ENCODE assay signal across 8 cellular contexts in genomic region chr5:127031147-127031862, GRCh38. TPM values are rescaled to one million over a fixed set of nuclear protein-coding genes. Genes with fewer than 3 reads are reported as not detected.
DNase-seq lines count a peak whose midpoint lies in the region; ATAC-seq lines count a peak whose summit lies in the region.

No MANE protein-coding gene starts in this region.

- H3K9me3 Mint-ChIP-seq in activated naive CD8-positive, alpha-beta T cell treated with anti-CD3 and anti-CD28 coated beads for 36 hours = no peaks in the 10 kb centered on the region
- peaks cover 0 to 4% (median 0%) of the 10 kb centered on the region in 6 donors for H3K9me3 Mint-ChIP-seq in immature natural killer cell
- H3K9me3 Mint-ChIP-seq in stimulated activated naive B cell treated with anti-CD40 and anti-IgM and Interleukin-4, amounts not matched to agents 10 μg/mL and 1 μg/mL and 100 μg/mL, for 72 hours = no peaks in the 10 kb centered on the region

- H3K36me3 ChIP-seq in Karpas-422 (ENCODE audit: insufficient read depth, low read length) = no peaks in the 10 kb centered on the region

- H3K4me1 ChIP-seq in Karpas-422 (ENCODE audit: low read length) = peaks cover 18% of the 10 kb centered on the region

- H3K4me3 Mint-ChIP-seq in activated naive CD8-positive, alpha-beta T cell treated with anti-CD3 and anti-CD28 coated beads for 36 hours = peak overlapping the region; percentile 89
- H3K4me3 Mint-ChIP-seq in immature natural killer cell = peak overlapping the region; percentile 87 to 92 (median 90)
- H3K4me3 Mint-ChIP-seq in stimulated activated naive B cell treated with anti-CD40 and anti-IgM and Interleukin-4, amounts not matched to agents 10 μg/mL and 1 μg/mL and 100 μg/mL, for 72 hours = peak overlapping the region; percentile 89 to 98

- peaks cover 16% of the 10 kb centered on the region for H3K27me3 Mint-ChIP-seq in activated naive CD8-positive, alpha-beta T cell treated with anti-CD3 and anti-CD28 coated beads for 36 hours
- H3K27me3 Mint-ChIP-seq in immature natural killer cell (ENCODE audit: low read depth in 3 of 3) = peaks cover 2 to 22% (median 22%) of the 10 kb centered on the region in 3 donors
- H3K27me3 Mint-ChIP-seq in stimulated activated naive B cell treated with anti-CD40 and anti-IgM and Interleukin-4, amounts not matched to agents 10 μg/mL and 1 μg/mL and 100 μg/mL, for 72 hours = no peaks in the 10 kb centered on the region

- no peaks in the 10 kb centered on the region for H3K36me3 Mint-ChIP-seq in activated naive CD8-positive, alpha-beta T cell treated with anti-CD3 and anti-CD28 coated beads for 36 hours
- peaks cover 0 to 3% (median 0%) of the 10 kb centered on the region in 3 donors for H3K36me3 Mint-ChIP-seq in immature natural killer cell
- H3K36me3 Mint-ChIP-seq in stimulated activated naive B cell treated with anti-CD40 and anti-IgM and Interleukin-4, amounts not matched to agents 10 μg/mL and 1 μg/mL and 100 μg/mL, for 72 hours = peaks cover 9 to 12% of the 10 kb centered on the region in 2 donors

- no peaks in the 10 kb centered on the region for H3K9me2 ChIP-seq in Karpas-422 (replicated peaks; ENCODE audit: insufficient read depth, low read length)

- peak overlapping the region; percentile 69 for H3K9ac ChIP-seq in Karpas-422 (ENCODE audit: low read length)

- no peaks in the 10 kb centered on the region; the same call in 1 of the 2 replicates for H3K27me3 ChIP-seq in Karpas-422 (ENCODE audit: low read length)

- H3K4me3 ChIP-seq in Karpas-422 (ENCODE audit: low read length) = peak overlapping the region; percentile 89

- H2AFZ ChIP-seq in Karpas-422 (ENCODE audit: low read length) = peak overlapping the region; percentile 91; the same call in 1 of the 2 replicates

- peak; percentile 12 for ATAC-seq in GM21381 (IDR thresholded peaks at IDR 0.05; ENCODE audit: unreplicated experiment)
- peak; percentile 31 to 41 for ATAC-seq in stimulated activated naive B cell treated with anti-CD40 and anti-IgM and Interleukin-4, amounts not matched to agents 10 μg/mL and 1 μg/mL and 100 μg/mL, for 72 hours (replicated peaks)
- no peak for ATAC-seq in HG02884 (IDR thresholded peaks at IDR 0.05; ENCODE audit: unreplicated experiment)

- H3K27ac Mint-ChIP-seq in activated naive CD8-positive, alpha-beta T cell treated with anti-CD3 and anti-CD28 coated beads for 36 hours = peak overlapping the region; percentile 65
- peak overlapping the region; percentile 12 to 90 (median 82) for H3K27ac Mint-ChIP-seq in immature natural killer cell
- peak overlapping the region; percentile 97 for H3K27ac Mint-ChIP-seq in stimulated activated naive B cell treated with anti-CD40 and anti-IgM and Interleukin-4, amounts not matched to agents 10 μg/mL and 1 μg/mL and 100 μg/mL, for 72 hours

- no peaks in the 10 kb centered on the region for H4K20me1 ChIP-seq in Karpas-422 (ENCODE audit: insufficient read depth, low read depth, low read length)

- no peaks in the 10 kb centered on the region for H3K9me3 ChIP-seq in Karpas-422 (ENCODE audit: low read length)

- peak; percentile 9 for DNase-seq in CD1c-positive myeloid dendritic cell (ENCODE audit: extremely low spot score)
- no peak for DNase-seq in Karpas-422
- peak; percentile 36 for DNase-seq in activated naive CD8-positive, alpha-beta T cell treated with anti-CD3 and anti-CD28 coated beads for 36 hours
- DNase-seq in immature natural killer cell = no peak
- no peak for DNase-seq in stimulated activated naive B cell treated with anti-CD40 and anti-IgM and Interleukin-4, amounts not matched to agents 10 μg/mL and 1 μg/mL and 100 μg/mL, for 72 hours
- DNase-seq in hepatic stellate cell (ENCODE audit: low spot score) = no peak

- H3K27ac ChIP-seq in Karpas-422 (ENCODE audit: low read length) = no peak overlapping the region

- peaks cover 27% of the 10 kb centered on the region for H3K4me1 Mint-ChIP-seq in activated naive CD8-positive, alpha-beta T cell treated with anti-CD3 and anti-CD28 coated beads for 36 hours
- H3K4me1 Mint-ChIP-seq in immature natural killer cell = peaks cover 20 to 23% of the 10 kb centered on the region in 2 donors
- H3K4me1 Mint-ChIP-seq in stimulated activated naive B cell treated with anti-CD40 and anti-IgM and Interleukin-4, amounts not matched to agents 10 μg/mL and 1 μg/mL and 100 μg/mL, for 72 hours = peaks cover 16 to 45% of the 10 kb centered on the region in 2 donors

- no peaks in the 10 kb centered on the region for H3K79me2 ChIP-seq in Karpas-422 (ENCODE audit: low read length)

- peak overlapping the region; percentile 96 for H3K4me2 ChIP-seq in Karpas-422 (ENCODE audit: low read depth, low read length, poor library complexity, severe bottlenecking)

RNA-seq across cellular contexts. Expression of gene MARCHF3, which starts 0.9 kb away (rescaled TPM):
- 0.56 and 9.9 TPM in 2 replicates for total RNA-seq in Karpas-422 (2014; rRNA removed; shearing (Covaris generic); ENCODE audit: low replicate concordance)
- 1 to 10 TPM; 5.7 to 8.1 TPM for total RNA-seq in activated naive CD8-positive, alpha-beta T cell treated with anti-CD3 and anti-CD28 coated beads for 36 hours
- 1 to 10 TPM; 2.6 to 4.6 (median 3.4) TPM for polyA plus RNA-seq in immature natural killer cell

RNA-seq across cellular contexts. Expression of gene C5orf63, which starts 42.0 kb away (rescaled TPM):
- total RNA-seq in Karpas-422 (2014; rRNA removed; shearing (Covaris generic); ENCODE audit: low replicate concordance) = 14.3 and 24.2 TPM in 2 replicates
- total RNA-seq in activated naive CD8-positive, alpha-beta T cell treated with anti-CD3 and anti-CD28 coated beads for 36 hours = 10 to 100 TPM in 1 of 2 experiments, 1 to 10 TPM in 1; 8.2 to 10.9 TPM
- 10 to 100 TPM in 1 of 3 donors, 1 to 10 TPM in 2; 9.0 to 12.5 (median 9.3) TPM for polyA plus RNA-seq in immature natural killer cell

Comparison
In these comparisons a context has a peak if more than half of its experiments do, and no peak if none do; other contexts are left out.
1. DNase-seq: peak in CD1c-positive myeloid dendritic cell (single experiment) and activated naive CD8-positive, alpha-beta T cell treated with anti-CD3 and anti-CD28 coated beads for 36 hours (single experiment); none in Karpas-422 (single experiment), immature natural killer cell (0 of 3), stimulated activated naive B cell treated with anti-CD40 and anti-IgM and Interleukin-4, amounts not matched to agents 10 μg/mL and 1 μg/mL and 100 μg/mL, for 72 hours (single experiment) and hepatic stellate cell (single experiment).
2. Peak in every context shown above with its lines, with median percentiles within 50 percentile points of each other: H3K27ac Mint-ChIP-seq and H3K4me3 Mint-ChIP-seq.